Comparison of ENCODE assay signal across 1 cellular context in the genomic region with DNA sequence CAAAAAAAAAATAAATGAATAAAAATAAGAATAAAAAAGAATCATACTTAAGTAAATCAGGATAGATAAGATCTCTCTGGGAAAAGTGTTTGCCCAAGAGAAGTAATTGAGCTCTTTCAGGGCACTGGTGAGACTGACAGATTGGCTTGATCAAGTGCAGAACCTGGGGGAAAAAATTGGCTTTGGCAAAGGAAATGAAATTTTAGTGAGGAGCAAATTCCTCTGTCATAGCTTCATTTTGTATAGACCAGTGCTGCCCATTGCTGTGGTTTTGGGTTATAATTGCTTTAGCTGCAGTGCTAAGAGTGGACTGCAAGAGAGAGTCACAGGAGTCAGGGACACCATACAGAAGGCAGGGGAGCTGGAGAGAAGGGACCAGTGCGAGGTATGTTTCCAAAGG.
TF ChIP-seq lines count a peak whose summit lies in the region.

No MANE protein-coding gene starts in this region.

TF ChIP-seq in HepG2, 621 proteins besides CTCF, POLR2A, EP300 and RAD21:
- TF ChIP-seq, protein P1, sequence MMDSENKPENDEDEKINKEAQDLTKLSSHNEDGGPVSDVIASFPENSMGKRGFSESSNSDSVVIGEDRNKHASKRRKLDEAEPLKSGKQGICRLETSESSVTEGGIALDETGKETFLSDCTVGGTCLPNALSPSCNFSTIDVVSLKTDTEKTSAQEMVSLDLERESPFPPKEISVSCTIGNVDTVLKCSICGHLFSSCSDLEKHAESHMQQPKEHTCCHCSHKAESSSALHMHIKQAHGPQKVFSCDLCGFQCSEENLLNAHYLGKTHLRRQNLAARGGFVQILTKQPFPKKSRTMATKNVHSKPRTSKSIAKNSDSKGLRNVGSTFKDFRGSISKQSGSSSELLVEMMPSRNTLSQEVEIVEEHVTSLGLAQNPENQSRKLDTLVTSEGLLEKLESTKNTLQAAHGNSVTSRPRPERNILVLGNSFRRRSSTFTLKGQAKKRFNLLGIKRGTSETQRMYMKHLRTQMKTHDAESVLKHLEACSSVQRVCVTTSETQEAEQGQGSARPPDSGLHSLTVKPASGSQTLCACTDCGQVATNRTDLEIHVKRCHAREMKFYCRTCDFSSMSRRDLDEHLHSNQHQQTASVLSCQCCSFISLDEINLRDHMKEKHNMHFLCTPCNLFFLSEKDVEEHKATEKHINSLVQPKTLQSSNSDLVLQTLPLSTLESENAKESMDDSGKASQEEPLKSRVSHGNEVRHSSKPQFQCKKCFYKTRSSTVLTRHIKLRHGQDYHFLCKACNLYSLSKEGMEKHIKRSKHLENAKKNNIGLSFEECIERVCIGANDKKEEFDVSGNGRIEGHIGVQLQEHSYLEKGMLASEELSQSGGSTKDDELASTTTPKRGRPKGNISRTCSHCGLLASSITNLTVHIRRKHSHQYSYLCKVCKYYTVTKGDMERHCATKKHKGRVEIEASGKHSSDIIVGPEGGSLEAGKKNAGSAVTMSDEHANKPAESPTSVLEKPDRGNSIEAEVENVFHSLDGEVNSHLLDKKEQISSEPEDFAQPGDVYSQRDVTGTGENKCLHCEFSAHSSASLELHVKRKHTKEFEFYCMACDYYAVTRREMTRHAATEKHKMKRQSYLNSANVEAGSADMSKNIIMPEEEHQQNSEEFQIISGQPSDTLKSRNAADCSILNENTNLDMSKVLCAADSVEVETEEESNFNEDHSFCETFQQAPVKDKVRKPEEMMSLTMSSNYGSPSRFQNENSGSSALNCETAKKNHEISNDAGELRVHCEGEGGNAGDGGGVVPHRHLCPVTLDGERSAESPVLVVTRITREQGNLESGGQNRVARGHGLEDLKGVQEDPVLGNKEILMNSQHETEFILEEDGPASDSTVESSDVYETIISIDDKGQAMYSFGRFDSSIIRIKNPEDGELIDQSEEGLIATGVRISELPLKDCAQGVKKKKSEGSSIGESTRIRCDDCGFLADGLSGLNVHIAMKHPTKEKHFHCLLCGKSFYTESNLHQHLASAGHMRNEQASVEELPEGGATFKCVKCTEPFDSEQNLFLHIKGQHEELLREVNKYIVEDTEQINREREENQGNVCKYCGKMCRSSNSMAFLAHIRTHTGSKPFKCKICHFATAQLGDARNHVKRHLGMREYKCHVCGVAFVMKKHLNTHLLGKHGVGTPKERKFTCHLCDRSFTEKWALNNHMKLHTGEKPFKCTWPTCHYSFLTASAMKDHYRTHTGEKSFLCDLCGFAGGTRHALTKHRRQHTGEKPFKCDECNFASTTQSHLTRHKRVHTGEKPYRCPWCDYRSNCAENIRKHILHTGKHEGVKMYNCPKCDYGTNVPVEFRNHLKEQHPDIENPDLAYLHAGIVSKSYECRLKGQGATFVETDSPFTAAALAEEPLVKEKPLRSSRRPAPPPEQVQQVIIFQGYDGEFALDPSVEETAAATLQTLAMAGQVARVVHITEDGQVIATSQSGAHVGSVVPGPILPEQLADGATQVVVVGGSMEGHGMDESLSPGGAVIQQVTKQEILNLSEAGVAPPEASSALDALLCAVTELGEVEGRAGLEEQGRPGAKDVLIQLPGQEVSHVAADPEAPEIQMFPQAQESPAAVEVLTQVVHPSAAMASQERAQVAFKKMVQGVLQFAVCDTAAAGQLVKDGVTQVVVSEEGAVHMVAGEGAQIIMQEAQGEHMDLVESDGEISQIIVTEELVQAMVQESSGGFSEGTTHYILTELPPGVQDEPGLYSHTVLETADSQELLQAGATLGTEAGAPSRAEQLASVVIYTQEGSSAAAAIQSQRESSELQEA (CRISPR knock-in tag; IDR thresholded peaks at IDR 0.05; ENCODE audit: not compliant biosample characterization): no peak
- TF ChIP-seq, protein P2, sequence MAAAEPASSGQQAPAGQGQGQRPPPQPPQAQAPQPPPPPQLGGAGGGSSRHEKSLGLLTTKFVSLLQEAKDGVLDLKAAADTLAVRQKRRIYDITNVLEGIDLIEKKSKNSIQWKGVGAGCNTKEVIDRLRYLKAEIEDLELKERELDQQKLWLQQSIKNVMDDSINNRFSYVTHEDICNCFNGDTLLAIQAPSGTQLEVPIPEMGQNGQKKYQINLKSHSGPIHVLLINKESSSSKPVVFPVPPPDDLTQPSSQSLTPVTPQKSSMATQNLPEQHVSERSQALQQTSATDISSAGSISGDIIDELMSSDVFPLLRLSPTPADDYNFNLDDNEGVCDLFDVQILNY (CRISPR knock-in tag; conservative IDR thresholded peaks at IDR 0.05): no peak
- TF ChIP-seq HNRNPL (IDR thresholded peaks at IDR 0.05; ENCODE audit: low read depth, low read length) (no peak), PAWR (CRISPR knock-in tag; IDR thresholded peaks at IDR 0.05; ENCODE audit: borderline replicate concordance) (no peak), ZNF597 (CRISPR knock-in tag; IDR thresholded peaks at IDR 0.05) (no peak)
